In genomic region chr14:78697341-78697740, GRCh38 we compare ENCODE assay signal across 10 cellular contexts.
DNase-seq lines count a peak whose midpoint lies in the region; ATAC-seq, FAIRE-seq and TF ChIP-seq lines count a peak whose summit lies in the region.
"Had no signal": no experiment of that assay in that cellular context is flagged by ENCODE, and none has a peak within 500 bp of the region (broad histone marks: within the 10 kb centered on the region; RNA-seq: fewer than 3 reads in every experiment).

No MANE protein-coding gene starts in this region.

- 4% methylated on average over 2 of the region's 2 CpGs for WGBS in SK-N-SH (ENCODE audit: low lambda C conversion rate)
- 15% methylated on average over 2 of the region's 2 CpGs for WGBS in smooth muscle cell (ENCODE audit: low lambda C conversion rate)

- H2AFZ ChIP-seq in SK-N-SH (ENCODE audit: low read depth) (no peak overlapping the region), smooth muscle cell (ENCODE audit: low read depth) (no peak overlapping the region)

- no peaks in the 10 kb centered on the region for H3K79me2 ChIP-seq in SK-N-SH (ENCODE audit: insufficient read depth)
- no peaks in the 10 kb centered on the region for H3K79me2 ChIP-seq in smooth muscle cell (ENCODE audit: low read depth)

- CTCF ChIA-PET in SK-N-SH (lab: Yijun Ruan, JAX): interaction anchor here (0.6 to 2.5 kb wide), 16 partner anchors 9 to 818 kb away, joined by 3 to 18 read pairs (median 3); partner anchors contain the start of gene NRXN3

- H3K9ac ChIP-seq in SK-N-SH (no peak overlapping the region), smooth muscle cell (ENCODE audit: low read depth) (no peak overlapping the region)

- H3K4me3 ChIP-seq in SK-N-SH (ENCODE audit: low read depth in 2 of 2, low read length in 1 of 2) (peak overlapping the region in 1 of 2 experiments; percentile 32; a peak in 1 of 4 replicates), smooth muscle cell (no peak overlapping the region)
- H3K4me3 ChIP-seq: skin epidermis had no signal

- no peaks in the 10 kb centered on the region for H3K36me3 ChIP-seq in SK-N-SH (replicated peaks in 1 of 2; ENCODE audit: control insufficient read depth in 1 of 2, insufficient read depth in 2 of 2, low read length in 1 of 2)
- H3K36me3 ChIP-seq in smooth muscle cell (ENCODE audit: low read depth): no peaks in the 10 kb centered on the region

- no peak for TF ChIP-seq EP300 in SK-N-SH (IDR thresholded peaks at IDR 0.05; ENCODE audit: borderline replicate concordance in 1 of 2, low read depth in 1 of 2, low read length in 1 of 2)

- H3K9me3 ChIP-seq in SK-N-SH: no peaks in the 10 kb centered on the region
- no peaks in the 10 kb centered on the region for H3K9me3 ChIP-seq in smooth muscle cell (replicated peaks; ENCODE audit: low read depth)

- no peaks in the 10 kb centered on the region for H3K9me2 ChIP-seq in SK-N-SH

- TF ChIP-seq CTCF in SK-N-SH (IDR thresholded peaks at IDR 0.05) (peak; percentile 52), smooth muscle cell (IDR thresholded peaks at IDR 0.05; ENCODE audit: borderline replicate concordance, insufficient read depth, poor library complexity, severe bottlenecking) (peak; percentile 50)

- H3K27me3 ChIP-seq in SK-N-SH (ENCODE audit: insufficient read depth) (no peaks in the 10 kb centered on the region), smooth muscle cell (ENCODE audit: low read depth) (peaks cover 18% of the 10 kb centered on the region)

- POLR2A ChIA-PET in SK-N-SH (lab: Yijun Ruan, JAX): no interaction called here

- FAIRE-seq in frontal cortex (lab: Jason Lieb, UNC): no peak

- H3K4me1 ChIP-seq in SK-N-SH (ENCODE audit: control insufficient read depth in 1 of 2, insufficient read depth in 2 of 2, low read depth in 1 of 2, low read length in 1 of 2) (peaks cover 0 to 4% of the 10 kb centered on the region in 2 experiments; a peak in 2 of 4 replicates), smooth muscle cell (ENCODE audit: low read depth) (peaks cover 3% of the 10 kb centered on the region)

- DNase-seq in SK-N-SH: peak; percentile 17
- DNase-seq in NCI-H2196 treated with DMSO at 0.1 percent for 48 hours (lab: John Stamatoyannopoulos, UW; ENCODE audit: unreplicated experiment): peak; percentile 14
- peak; percentile 56 for DNase-seq in epidermal melanocyte (ENCODE audit: insufficient read length, low spot score)
- DNase-seq in smooth muscle cell (lab: John Stamatoyannopoulos, UW; ENCODE audit: unreplicated experiment): no peak
- DNase-seq in frontal cortex (ENCODE audit: low spot score in 2 of 2): no peak
- DNase-seq: activated B cell treated with CpG ODN at 0.5 μM for 24 hours had no signal

- peak; percentile 75 for TF ChIP-seq RAD21 in SK-N-SH (IDR thresholded peaks at IDR 0.05; ENCODE audit: low read length)

- H3K27ac ChIP-seq in SK-N-SH (ENCODE audit: low read depth in 2 of 2, low read length in 1 of 2) (no peak overlapping the region), smooth muscle cell (ENCODE audit: low read depth) (no peak overlapping the region)
- H3K27ac ChIP-seq: skin epidermis had no signal

- H3F3A ChIP-seq in SK-N-SH (replicated peaks; ENCODE audit: insufficient read depth): no peaks in the 10 kb centered on the region
- H3F3A ChIP-seq in smooth muscle cell (ENCODE audit: low read depth): peaks cover 3% of the 10 kb centered on the region

- H4K20me1 ChIP-seq in SK-N-SH (ENCODE audit: insufficient read depth) (no peaks in the 10 kb centered on the region), smooth muscle cell (ENCODE audit: low read depth) (no peaks in the 10 kb centered on the region)

- H3K4me2 ChIP-seq in SK-N-SH: no peak overlapping the region
- no peak overlapping the region for H3K4me2 ChIP-seq in smooth muscle cell

- ATAC-seq in SK-N-SH treated with all-trans-retinoic acid at 6 μM for 48 hours (no peak), HG02610 (IDR thresholded peaks at IDR 0.05; ENCODE audit: unreplicated experiment) (no peak), GM18505 (IDR thresholded peaks at IDR 0.05; ENCODE audit: unreplicated experiment) (no peak)

- no peak for TF ChIP-seq POLR2A in GM18505 (IDR thresholded peaks at IDR 0.05; ENCODE audit: borderline replicate concordance, extremely low read depth, insufficient read depth, insufficient read length)

TF ChIP-seq in SK-N-SH, 30 proteins besides CTCF, POLR2A, EP300 and RAD21:
- TF ChIP-seq MXI1 (IDR thresholded peaks at IDR 0.05; ENCODE audit: low read depth, low read length): no peak
- no peak for TF ChIP-seq ELF1 (IDR thresholded peaks at IDR 0.05)
- TF ChIP-seq NFIC (IDR thresholded peaks at IDR 0.05; ENCODE audit: borderline replicate concordance): no peak
- no peak for TF ChIP-seq REST (IDR thresholded peaks at IDR 0.05; ENCODE audit: low read depth, low read length)
- peak; percentile 19; the same call in 1 of the 2 replicates for TF ChIP-seq SMC3 (IDR thresholded peaks at IDR 0.05; ENCODE audit: low read depth, low read length)
- no peak for TF ChIP-seq JUND (IDR thresholded peaks at IDR 0.05)

TF ChIP-seq in SK-N-SH treated with all-trans-retinoic acid at 6 μM for 48 hours, 23 proteins besides CTCF, POLR2A, EP300 and RAD21:
- TF ChIP-seq SNAI2 (CRISPR knock-in tag; IDR thresholded peaks at IDR 0.05): no peak
- TF ChIP-seq POU6F1 (CRISPR knock-in tag; IDR thresholded peaks at IDR 0.05; ENCODE audit: borderline replicate concordance, low read depth): no peak
- no peak for TF ChIP-seq ARNTL (CRISPR knock-in tag; IDR thresholded peaks at IDR 0.05; ENCODE audit: borderline replicate concordance, low read depth)
TF ChIP-seq in SK-N-SH treated with all-trans-retinoic acid at 6 μM for 48 hours: peak in this region for 0.

Comparison
In these comparisons a context has a peak if more than half of its experiments do, and no peak if none do; other contexts are left out.
1. DNase-seq: peak in SK-N-SH (single experiment), NCI-H2196 treated with DMSO at 0.1 percent for 48 hours (single experiment) and epidermal melanocyte (single experiment); none in smooth muscle cell (single experiment) and frontal cortex (0 of 2).